In the genomic region with DNA sequence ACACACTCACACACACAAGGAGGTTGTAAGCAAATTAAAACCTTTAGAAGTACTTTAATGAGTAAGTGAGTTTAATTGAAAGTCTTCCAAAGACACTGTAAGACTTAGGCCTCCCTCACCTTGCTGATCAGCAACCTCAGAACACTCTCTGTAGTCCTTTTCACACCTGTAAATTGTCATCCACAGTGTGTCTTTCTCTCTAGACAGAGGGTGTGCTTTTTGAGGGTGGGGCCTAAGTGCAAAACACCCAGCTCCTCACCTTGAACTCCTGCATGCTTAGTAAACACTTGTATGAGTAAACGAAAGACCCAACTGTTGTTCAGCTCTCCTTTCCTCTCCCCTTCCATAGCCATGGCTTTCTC, we compare ENCODE assay signal across 10 cellular contexts. TPM values are rescaled to one million over a fixed set of nuclear protein-coding genes. Genes with fewer than 3 reads are reported as not detected.
DNase-seq lines count a peak whose midpoint lies in the region; ATAC-seq and TF ChIP-seq lines count a peak whose summit lies in the region.
"Had no signal": no experiment of that assay in that cellular context is flagged by ENCODE, and none has a peak within 500 bp of the region (broad histone marks: within the 10 kb centered on the region; RNA-seq: fewer than 3 reads in every experiment).

No MANE protein-coding gene starts in this region.

- H3K4me1 ChIP-seq in RWPE2 (ENCODE audit: insufficient read depth, poor library complexity, severe bottlenecking) (peaks cover 11% of the 10 kb centered on the region), rectal smooth muscle tissue (ENCODE audit: control insufficient read depth, insufficient read depth, low read length) (peaks cover 25% of the 10 kb centered on the region), GM23248 (ENCODE audit: insufficient read depth) (peaks cover 28% of the 10 kb centered on the region)

- H3K9me2 ChIP-seq in GM23248 (ENCODE audit: insufficient read depth), result no peaks in the 10 kb centered on the region

- ATAC-seq in GM19023 (IDR thresholded peaks at IDR 0.05; ENCODE audit: unreplicated experiment), result peak; percentile 25
- ATAC-seq in HG02678 (IDR thresholded peaks at IDR 0.05; ENCODE audit: unreplicated experiment), result peak; percentile 10
- no peak for ATAC-seq in RWPE2 (ENCODE audit: low read depth)

- H3K36me3 ChIP-seq in RWPE2 (ENCODE audit: low read depth), result no peaks in the 10 kb centered on the region
- no peaks in the 10 kb centered on the region for H3K36me3 ChIP-seq in rectal smooth muscle tissue (ENCODE audit: control insufficient read depth, insufficient read depth, low read length)
- H3K36me3 ChIP-seq in GM23248 (ENCODE audit: low read depth), result no peaks in the 10 kb centered on the region

- peaks cover 99% of the 10 kb centered on the region for H3K79me2 ChIP-seq in GM23248 (ENCODE audit: insufficient read depth)

- H3K9me3 ChIP-seq in RWPE2 (ENCODE audit: severe bottlenecking), result no peaks in the 10 kb centered on the region
- no peaks in the 10 kb centered on the region for H3K9me3 ChIP-seq in GM23248 (ENCODE audit: low read depth)

- H2AFZ ChIP-seq in GM23248, result no peak overlapping the region

- no peak overlapping the region for H3K4me2 ChIP-seq in GM23248 (ENCODE audit: unreplicated experiment)

- H3K27ac ChIP-seq in RWPE2 (ENCODE audit: poor library complexity, severe bottlenecking) (no peak overlapping the region), rectal smooth muscle tissue (ENCODE audit: low read depth, low read length) (peak overlapping the region; percentile 58), GM23248 (no peak overlapping the region)

- no peaks in the 10 kb centered on the region for H3K27me3 ChIP-seq in RWPE2 (ENCODE audit: insufficient read depth, poor library complexity, severe bottlenecking)
- no peaks in the 10 kb centered on the region for H3K27me3 ChIP-seq in rectal smooth muscle tissue (ENCODE audit: control insufficient read depth, insufficient read depth, low read length)
- H3K27me3 ChIP-seq in GM23248 (replicated peaks; ENCODE audit: insufficient read depth), result no peaks in the 10 kb centered on the region

- DNase-seq in RWPE2 (ENCODE audit: low spot score) (no peak), NCI-H1092 (lab: John Stamatoyannopoulos, UW) (no peak), NCI-H345 (lab: John Stamatoyannopoulos, UW) (no peak), DMS79 (lab: John Stamatoyannopoulos, UW) (no peak), GM23248 (no peak)

- H3F3A ChIP-seq in GM23248 (ENCODE audit: insufficient read depth), result peaks cover 19% of the 10 kb centered on the region

- in situ Hi-C loops in GM23248 (cut with MboI), result loop anchor here (10.0 to 25.0 kb wide), 3 partner anchors 191 to 968 kb away; no protein-coding TSS in a partner anchor

- peak; percentile 63 for TF ChIP-seq CTCF in RWPE2 (IDR thresholded peaks at IDR 0.05; ENCODE audit: poor library complexity, severe bottlenecking)

- no peaks in the 10 kb centered on the region; the same call in 1 of the 2 replicates for H4K20me1 ChIP-seq in GM23248 (ENCODE audit: insufficient read depth)

- H3K4me3 ChIP-seq in RWPE2 (ENCODE audit: severe bottlenecking) (no peak overlapping the region), rectal smooth muscle tissue (ENCODE audit: low read length) (no peak overlapping the region), GM23248 (no peak overlapping the region)

- 81 to 86% methylated on average over 1 of the region's 1 CpG for WGBS in GM23248 (ENCODE audit: low coverage in 1 of 2, low lambda C conversion rate in 2 of 2, missing lambda C conversion rate in 2 of 2), 2 experiments

- no peak overlapping the region for H3K9ac ChIP-seq in rectal smooth muscle tissue (ENCODE audit: low read length)
- no peak overlapping the region for H3K9ac ChIP-seq in GM23248

RNA-seq across cellular contexts. Expression of gene SCHIP1, which starts 34.3 kb away (rescaled TPM):
- 2.7 and 2.9 TPM in 2 replicates for total RNA-seq in GM23248 (2014; rRNA removed; shearing (Covaris generic))
- polyA plus RNA-seq in GM23248 (2016; fragmentation: Nextera tagmentation; extraction: Ambion mirVana), result 0.98 and 2.0 TPM in 2 replicates
- total RNA-seq: CD4-positive, CD25-positive, alpha-beta regulatory T cell; T-helper 1 cell treated with Interleukin-12 subunit alpha and Interleukin-12 subunit beta and Interleukin-4 antibody, amounts not matched to agents 30 ng/mL and 1 ng/mL, for 36 hours had no signal
- polyA plus RNA-seq: CD4-positive, CD25-positive, alpha-beta regulatory T cell had no signal
